29 cellular contexts compared by ENCODE assay signal in genomic region chr6:79385333-79385732, GRCh38.
DNase-seq lines count a peak whose midpoint lies in the region; ATAC-seq and TF ChIP-seq lines count a peak whose summit lies in the region.
"Had no signal": no experiment of that assay in that cellular context is flagged by ENCODE, and none has a peak within 500 bp of the region (broad histone marks: within the 10 kb centered on the region; RNA-seq: fewer than 3 reads in every experiment).

No MANE protein-coding gene starts in this region.

- peaks cover 19% of the 10 kb centered on the region for H3K4me1 ChIP-seq in SJCRH30
- peaks cover 31% of the 10 kb centered on the region for H3K4me1 ChIP-seq in skeletal muscle satellite cell (ENCODE audit: control insufficient read depth, insufficient read depth, low read length)
- H3K4me1 ChIP-seq: sigmoid colon had no signal

- peak overlapping the region; percentile 40 for H3K4me2 ChIP-seq in skeletal muscle satellite cell (ENCODE audit: low read length)

- ATAC-seq in HG03039 (IDR thresholded peaks at IDR 0.05; ENCODE audit: unreplicated experiment): no peak
- no peak for ATAC-seq in effector memory CD8-positive, alpha-beta T cell (replicated peaks)
- ATAC-seq: activated CD4-positive, alpha-beta T cell treated with anti-CD3 and anti-CD28 coated beads for 36 hours; activated CD8-positive, alpha-beta T cell treated with anti-CD3 and anti-CD28 coated beads for 36 hours; activated T-helper 17 cell treated with anti-CD3 and anti-CD28 coated beads, Interleukin-2, amount 50 U/mL, for 72 hours; naive thymus-derived CD4-positive, alpha-beta T cell had no signal

- H3K27ac Mint-ChIP-seq in effector memory CD8-positive, alpha-beta T cell: no peak overlapping the region
- H3K27ac Mint-ChIP-seq: activated CD4-positive, alpha-beta T cell treated with anti-CD3 and anti-CD28 coated beads for 36 hours; activated CD8-positive, alpha-beta T cell treated with anti-CD3 and anti-CD28 coated beads for 36 hours; activated T-helper 17 cell treated with anti-CD3 and anti-CD28 coated beads, Interleukin-2, amount 50 U/mL, for 72 hours; brain; CD14-positive monocyte; mesothelial cell of epicardium; naive thymus-derived CD4-positive, alpha-beta T cell; T-helper 2 cell treated with Interferon-gamma antibody and Interleukin-4, amounts not matched to agents 5 μg/mL and 100 μg/mL, for 36 hours had no signal

- peak overlapping the region; percentile 20 for H3K27ac ChIP-seq in SJCRH30
- H3K27ac ChIP-seq: sigmoid colon, upper lobe of left lung, VCaP had no signal

- no peaks in the 10 kb centered on the region for H3K9me3 Mint-ChIP-seq in effector memory CD8-positive, alpha-beta T cell
- H3K9me3 Mint-ChIP-seq: activated CD8-positive, alpha-beta T cell treated with anti-CD3 and anti-CD28 coated beads for 36 hours; activated T-helper 17 cell treated with anti-CD3 and anti-CD28 coated beads, Interleukin-2, amount 50 U/mL, for 72 hours; mesothelial cell of epicardium had no signal

- H3K27me3 Mint-ChIP-seq in effector memory CD8-positive, alpha-beta T cell: no peaks in the 10 kb centered on the region
- H3K27me3 Mint-ChIP-seq: activated CD8-positive, alpha-beta T cell treated with anti-CD3 and anti-CD28 coated beads for 36 hours; activated T-helper 17 cell treated with anti-CD3 and anti-CD28 coated beads, Interleukin-2, amount 50 U/mL, for 72 hours; brain had no signal

- H3K9me3 ChIP-seq in SJCRH30 (replicated peaks): no peaks in the 10 kb centered on the region
- no peaks in the 10 kb centered on the region for H3K9me3 ChIP-seq in skeletal muscle satellite cell (replicated peaks; ENCODE audit: low read length)
- H3K9me3 ChIP-seq: sigmoid colon, upper lobe of left lung had no signal

- no peak for TF ChIP-seq CTCF in fibroblast of pulmonary artery (IDR thresholded peaks at IDR 0.05; ENCODE audit: low read length, missing control alignments)

- no peak overlapping the region for H3K4me3 Mint-ChIP-seq in effector memory CD8-positive, alpha-beta T cell
- H3K4me3 Mint-ChIP-seq: activated CD4-positive, alpha-beta T cell treated with anti-CD3 and anti-CD28 coated beads for 36 hours; activated CD8-positive, alpha-beta T cell treated with anti-CD3 and anti-CD28 coated beads for 36 hours; activated T-helper 17 cell treated with anti-CD3 and anti-CD28 coated beads, Interleukin-2, amount 50 U/mL, for 72 hours; brain; CD14-positive monocyte; mesothelial cell of epicardium; naive thymus-derived CD4-positive, alpha-beta T cell; T-helper 2 cell treated with Interferon-gamma antibody and Interleukin-4, amounts not matched to agents 5 μg/mL and 100 μg/mL, for 36 hours had no signal

- H3K9ac ChIP-seq in skeletal muscle satellite cell (ENCODE audit: low read depth, low read length): peak overlapping the region; percentile 25

- DNase-seq in NCI-H2029 (lab: John Stamatoyannopoulos, UW) (peak; percentile 27), NCI-H2029 treated with DMSO at 0.1 percent for 48 hours (lab: John Stamatoyannopoulos, UW) (no peak), SJCRH30 (no peak), fibroblast of pulmonary artery (ENCODE audit: low read depth) (peak; percentile 20), NCI-H1436 (lab: John Stamatoyannopoulos, UW) (no peak)
- DNase-seq in effector memory CD8-positive, alpha-beta T cell: no peak
- DNase-seq: activated CD4-positive, alpha-beta T cell treated with anti-CD3 and anti-CD28 coated beads for 36 hours; activated CD8-positive, alpha-beta memory T cell treated with anti-CD3 and anti-CD28 coated beads, Interleukin-2, amount 50 U/mL, for 48 hours; activated CD8-positive, alpha-beta T cell treated with anti-CD3 and anti-CD28 coated beads for 36 hours; activated naive CD4-positive, alpha-beta T cell treated with anti-CD3 and anti-CD28 coated beads, Interleukin-2, amount 50 U/mL, for 16 hours; Calu3; foreskin melanocyte; heart right ventricle; IMR-90; naive thymus-derived CD4-positive, alpha-beta T cell; NCI-H1694 treated with DMSO at 0.1 percent for 48 hours; nucleus accumbens; sigmoid colon; stimulated activated CD4-positive, alpha-beta T cell treated with anti-CD3 and anti-CD28 coated beads, Interleukin-15, amount 100 ng/mL, for 24 hours; stimulated activated CD4-positive, alpha-beta T cell treated with anti-CD3 and anti-CD28 coated beads, Interleukin-4, amount 100 ng/mL, for 4 hours had no signal

- H3K4me3 ChIP-seq in SJCRH30 (no peak overlapping the region), fibroblast of pulmonary artery (replicated peaks; ENCODE audit: low read depth, low read length) (no peak overlapping the region), skeletal muscle satellite cell (ENCODE audit: low read length) (no peak overlapping the region)
- H3K4me3 ChIP-seq: heart right ventricle, sigmoid colon, upper lobe of left lung had no signal

- H3K36me3 ChIP-seq in SJCRH30: no peaks in the 10 kb centered on the region
- H3K36me3 ChIP-seq in skeletal muscle satellite cell (ENCODE audit: insufficient read depth, low read length): no peaks in the 10 kb centered on the region
- H3K36me3 ChIP-seq: heart right ventricle, sigmoid colon, upper lobe of left lung had no signal

- no peaks in the 10 kb centered on the region for H3K4me1 Mint-ChIP-seq in effector memory CD8-positive, alpha-beta T cell (ENCODE audit: low read depth in 2 of 2)
- H3K4me1 Mint-ChIP-seq: activated CD4-positive, alpha-beta T cell treated with anti-CD3 and anti-CD28 coated beads for 36 hours; activated T-helper 17 cell treated with anti-CD3 and anti-CD28 coated beads, Interleukin-2, amount 50 U/mL, for 72 hours; brain; CD14-positive monocyte; mesothelial cell of epicardium; naive thymus-derived CD4-positive, alpha-beta T cell had no signal

- H3K36me3 Mint-ChIP-seq in effector memory CD8-positive, alpha-beta T cell (ENCODE audit: insufficient read depth): no peaks in the 10 kb centered on the region
- H3K36me3 Mint-ChIP-seq: brain; CD14-positive monocyte; mesothelial cell of epicardium; naive thymus-derived CD4-positive, alpha-beta T cell had no signal

- no peaks in the 10 kb centered on the region for H3K27me3 ChIP-seq in SJCRH30
- no peaks in the 10 kb centered on the region for H3K27me3 ChIP-seq in skeletal muscle satellite cell (ENCODE audit: control insufficient read depth, insufficient read depth, low read length)
- H3K27me3 ChIP-seq: heart right ventricle, sigmoid colon, upper lobe of left lung had no signal

Comparison
In these comparisons a context has a peak if more than half of its experiments do, and no peak if none do; other contexts are left out.
1. DNase-seq: peak in NCI-H2029 (single experiment) and fibroblast of pulmonary artery (single experiment); none in NCI-H2029 treated with DMSO at 0.1 percent for 48 hours (single experiment), SJCRH30 (0 of 2), NCI-H1436 (single experiment) and effector memory CD8-positive, alpha-beta T cell (0 of 3).